Comparison of ENCODE assay signal across 10 cellular contexts in the genomic region with DNA sequence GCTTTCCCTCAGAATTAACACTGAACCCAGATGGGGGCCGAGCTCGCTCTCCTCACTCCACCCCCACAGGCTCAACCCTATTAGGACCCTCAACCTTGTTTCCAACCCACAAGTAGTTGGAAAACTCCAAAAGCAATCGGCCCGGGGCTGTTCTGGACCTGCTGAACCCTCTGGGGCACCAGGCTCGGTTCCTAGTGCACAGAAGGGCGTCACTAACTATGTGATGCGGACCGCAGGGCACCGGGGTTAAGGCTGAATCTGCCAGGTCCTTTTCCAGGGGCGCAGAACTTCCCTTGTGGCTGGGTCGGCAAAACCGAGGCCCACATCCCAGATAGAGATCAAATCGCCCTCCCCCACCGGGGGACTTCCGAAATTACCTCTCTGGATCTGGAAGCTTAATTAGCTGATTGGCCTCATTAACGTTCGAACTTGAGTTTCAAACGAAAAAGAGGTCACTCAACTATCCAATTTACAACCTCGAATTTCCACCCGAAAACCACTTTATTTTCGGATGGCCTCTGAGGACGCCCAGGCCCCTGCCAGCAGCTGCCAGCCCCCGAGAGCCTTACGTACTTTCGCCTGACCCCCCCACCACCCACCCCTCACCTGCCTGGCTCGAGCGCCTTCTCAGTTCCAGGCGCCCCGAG. TPM values are rescaled to one million over a fixed set of nuclear protein-coding genes. Genes with fewer than 3 reads are reported as not detected.
DNase-seq lines count a peak whose midpoint lies in the region; ATAC-seq and TF ChIP-seq lines count a peak whose summit lies in the region.
"Had no signal": no experiment of that assay in that cellular context is flagged by ENCODE, and none has a peak within 500 bp of the region (broad histone marks: within the 10 kb centered on the region; RNA-seq: fewer than 3 reads in every experiment).

No MANE protein-coding gene starts in this region.

- H3K4me1 ChIP-seq in iPS-18a (ENCODE audit: control insufficient read depth, low read depth, low read length) (peaks cover 64% of the 10 kb centered on the region), osteoblast (ENCODE audit: insufficient read depth, low read length) (peaks cover 11% of the 10 kb centered on the region)

- no peaks in the 10 kb centered on the region for H3K79me2 ChIP-seq in osteoblast (ENCODE audit: insufficient read depth, low read length)

- ATAC-seq in activated B cell treated with CpG ODN at 0.5 μM for 24 hours (ENCODE audit: low read depth) (no peak), GM18502 (IDR thresholded peaks at IDR 0.05; ENCODE audit: poor library complexity, unreplicated experiment) (no peak)

- H3K27me3 ChIP-seq in iPS-18a (ENCODE audit: control insufficient read depth, insufficient read depth, low read length) (peaks cover 17% of the 10 kb centered on the region), osteoblast (ENCODE audit: insufficient read depth, low read length) (peaks cover 28% of the 10 kb centered on the region)

- TF ChIP-seq CTCF in C4-2B (conservative IDR thresholded peaks at IDR 0.05) (no peak), activated B cell treated with CpG ODN at 0.5 μM for 24 hours (IDR thresholded peaks at IDR 0.05) (no peak), osteoblast (IDR thresholded peaks at IDR 0.05; ENCODE audit: extremely low read depth, low read depth, low read length) (no peak)

- peak overlapping the region; percentile 78 for H3K4me3 ChIP-seq in iPS-18a (ENCODE audit: low read length)
- peak overlapping the region; percentile 71 for H3K4me3 ChIP-seq in osteoblast (ENCODE audit: insufficient read depth, low read length)

- peaks cover 25% of the 10 kb centered on the region for H3K4me1 Mint-ChIP-seq in activated B cell treated with CpG ODN at 0.5 μM for 24 hours

- POLR2A ChIA-PET in activated B cell treated with CpG ODN at 0.5 μM for 24 hours (lab: Charles Lee): no interaction called here

- H3K4me3 Mint-ChIP-seq in activated B cell treated with CpG ODN at 0.5 μM for 24 hours: peak overlapping the region; percentile 59

- no peak overlapping the region for H2AFZ ChIP-seq in osteoblast (ENCODE audit: low read length)

- intact Hi-C loops in activated B cell treated with CpG ODN at 0.5 μM for 24 hours (cut with micrococcal nuclease): loop anchor here (5.0 to 10.0 kb wide), 2 partner anchors 174 to 202 kb away; partner anchors contain the start of gene NADSYN1

- H3K36me3 ChIP-seq in iPS-18a (ENCODE audit: control insufficient read depth, low read depth, low read length): no peaks in the 10 kb centered on the region
- no peaks in the 10 kb centered on the region for H3K36me3 ChIP-seq in osteoblast (ENCODE audit: insufficient read depth, low read length)

- CTCF ChIA-PET in activated B cell treated with CpG ODN at 0.5 μM for 24 hours (lab: Charles Lee): no interaction called here

- H3K27ac ChIP-seq in C4-2B: peak overlapping the region; percentile 87
- no peak overlapping the region for H3K27ac ChIP-seq in iPS-18a (ENCODE audit: low read length)
- no peak overlapping the region for H3K27ac ChIP-seq in osteoblast (ENCODE audit: low read depth, low read length)
- H3K27ac ChIP-seq: epithelial cell of prostate had no signal

- H3K9me3 ChIP-seq in iPS-18a (ENCODE audit: control insufficient read depth, low read depth, low read length): no peaks in the 10 kb centered on the region
- no peaks in the 10 kb centered on the region for H3K9me3 ChIP-seq in osteoblast (ENCODE audit: low read depth, low read length)

- H4K20me1 ChIP-seq in osteoblast (ENCODE audit: insufficient read depth, low read length): peaks cover 6% of the 10 kb centered on the region

- H3K27ac Mint-ChIP-seq in activated B cell treated with CpG ODN at 0.5 μM for 24 hours: no peak overlapping the region

- no peak for DNase-seq in activated B cell treated with CpG ODN at 0.5 μM for 24 hours
- no peak for DNase-seq in osteoblast (ENCODE audit: insufficient read length, low spot score, missing footprints)
- no peak for DNase-seq in stimulated activated CD4-positive, alpha-beta T cell treated with anti-CD3 and anti-CD28 coated beads, Interleukin-4, amount 100 ng/mL, for 24 hours
- no peak for DNase-seq in T1000 (lab: John Stamatoyannopoulos, UW)
- no peak for DNase-seq in NCI-H526 treated with DMSO at 0.1 percent for 48 hours (lab: John Stamatoyannopoulos, UW)

- no peaks in the 10 kb centered on the region for H3K36me3 Mint-ChIP-seq in activated B cell treated with CpG ODN at 0.5 μM for 24 hours (ENCODE audit: low read depth)

- peak overlapping the region; percentile 84 for H3K4me2 ChIP-seq in osteoblast (ENCODE audit: insufficient read depth, low read length)

- H3K27me3 Mint-ChIP-seq in activated B cell treated with CpG ODN at 0.5 μM for 24 hours: peaks cover 61% of the 10 kb centered on the region

- peak overlapping the region; percentile 18 for H3K9ac ChIP-seq in iPS-18a (ENCODE audit: low read length)

- H3K9me3 Mint-ChIP-seq in activated B cell treated with CpG ODN at 0.5 μM for 24 hours: no peaks in the 10 kb centered on the region

RNA-seq across cellular contexts. Expression of gene SHANK2, which starts 1.7 kb away (rescaled TPM):
- total RNA-seq in activated B cell treated with CpG ODN at 0.5 μM for 24 hours (0.24 and 0.56 TPM in 2 replicates), osteoblast (2.5 and 3.5 TPM in 2 replicates)
- total RNA-seq: H4 had no signal
